ENCODE assay signal across 18 cellular contexts in the genomic region with DNA sequence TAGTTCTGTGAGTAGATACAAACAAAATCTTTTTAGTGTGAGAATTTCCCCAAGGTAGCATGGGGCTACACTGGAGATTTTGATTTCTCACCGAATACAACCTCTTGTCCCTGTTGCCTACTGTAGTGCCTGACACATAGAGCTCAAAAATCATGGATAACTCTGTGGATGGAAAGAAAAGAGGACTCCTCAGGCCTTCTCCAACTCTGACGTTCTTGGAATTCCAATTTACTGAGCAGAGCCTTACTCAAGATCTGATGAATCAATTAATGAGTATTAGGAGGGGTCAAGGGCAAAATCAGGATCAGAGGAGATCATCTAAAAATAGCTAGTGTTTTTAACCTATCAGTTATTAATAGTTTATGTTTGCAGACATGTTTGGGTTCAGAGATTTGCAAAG. TPM values are rescaled to one million over a fixed set of nuclear protein-coding genes. Genes with fewer than 3 reads are reported as not detected.
DNase-seq lines count a peak whose midpoint lies in the region; ATAC-seq and TF ChIP-seq lines count a peak whose summit lies in the region.
"Had no signal": no experiment of that assay in that cellular context is flagged by ENCODE, and none has a peak within 500 bp of the region (broad histone marks: within the 10 kb centered on the region; RNA-seq: fewer than 3 reads in every experiment).

No MANE protein-coding gene starts in this region.

- no peaks in the 10 kb centered on the region for H3K9me2 ChIP-seq in GM23248 (ENCODE audit: insufficient read depth)

- no peaks in the 10 kb centered on the region for H3K27me3 ChIP-seq in GM23248 (replicated peaks; ENCODE audit: insufficient read depth)
- no peaks in the 10 kb centered on the region for H3K27me3 ChIP-seq in Panc1 (ENCODE audit: control insufficient read depth, insufficient read depth, low read length)

- TF ChIP-seq CTCF in Panc1 (IDR thresholded peaks at IDR 0.05) (no peak), foreskin fibroblast (IDR thresholded peaks at IDR 0.05; ENCODE audit: low read depth, low read length) (no peak), GM10266 (IDR thresholded peaks at IDR 0.05; ENCODE audit: control insufficient read depth, insufficient read depth, low read depth, missing control alignments) (no peak)

- H3F3A ChIP-seq in GM23248 (ENCODE audit: insufficient read depth) = peaks cover 10% of the 10 kb centered on the region

- no peak overlapping the region for H3K9ac ChIP-seq in GM23248

- ATAC-seq in Panc1 (no peak), T-helper 17 cell (no peak)
- ATAC-seq: CD8-positive, alpha-beta T cell; HCT116; HepG2 had no signal

- H3K4me3 Mint-ChIP-seq in T-helper 17 cell = no peak overlapping the region
- H3K4me3 Mint-ChIP-seq: CD14-positive monocyte; CD8-positive, alpha-beta T cell had no signal

- H3K27ac ChIP-seq in GM23248 (no peak overlapping the region), Panc1 (ENCODE audit: low read length) (peak overlapping the region; percentile 19; the same call in 1 of the 2 replicates)

- H4K20me1 ChIP-seq in GM23248 (ENCODE audit: insufficient read depth) = no peaks in the 10 kb centered on the region

- peak overlapping the region; percentile 41 for H2AFZ ChIP-seq in GM23248

- no peak overlapping the region for H3K27ac Mint-ChIP-seq in T-helper 17 cell
- H3K27ac Mint-ChIP-seq: CD14-positive monocyte; CD8-positive, alpha-beta T cell had no signal

- H3K4me1 Mint-ChIP-seq in T-helper 17 cell = no peaks in the 10 kb centered on the region

- no peaks in the 10 kb centered on the region for H3K9me3 ChIP-seq in GM23248 (ENCODE audit: low read depth)
- H3K9me3 ChIP-seq in Panc1 (ENCODE audit: control insufficient read depth, insufficient read depth, low read depth, low read length) = peaks cover 11% of the 10 kb centered on the region
- H3K9me3 ChIP-seq in T-helper 17 cell (ENCODE audit: control insufficient read depth, low read length, poor library complexity, severe bottlenecking) = no peaks in the 10 kb centered on the region

- peaks cover 27% of the 10 kb centered on the region for H3K4me1 ChIP-seq in GM23248 (ENCODE audit: insufficient read depth)
- H3K4me1 ChIP-seq in Panc1 (ENCODE audit: control insufficient read depth, insufficient read depth, low read length) = no peaks in the 10 kb centered on the region

- WGBS in GM23248 (ENCODE audit: low coverage in 1 of 2, low lambda C conversion rate in 2 of 2, missing lambda C conversion rate in 2 of 2), 2 experiments = 19 to 22% methylated on average over 2 of the region's 2 CpGs

- H3K27me3 Mint-ChIP-seq in T-helper 17 cell = no peaks in the 10 kb centered on the region

- in situ Hi-C loops in GM23248 (cut with MboI) (no loop called here), Panc1 (cut with HindIII; ENCODE audit: low pct_unique_long_range_greater_than_20kb, low sequenced_read_pairs) (no loop called here)

- H3K79me2 ChIP-seq in GM23248 (ENCODE audit: insufficient read depth) = no peaks in the 10 kb centered on the region

- CTCF ChIA-PET in Panc1 (lab: Charles Lee) = no interaction called here

- H3K36me3 Mint-ChIP-seq in T-helper 17 cell (ENCODE audit: low read depth) = no peaks in the 10 kb centered on the region
- H3K36me3 Mint-ChIP-seq: CD14-positive monocyte; CD8-positive, alpha-beta T cell had no signal

- peak overlapping the region; percentile 4 for H3K4me2 ChIP-seq in GM23248 (ENCODE audit: unreplicated experiment)

- intact Hi-C loops in Panc1 (cut with micrococcal nuclease; ENCODE audit: unreplicated experiment) = loop anchor here (10.0 kb wide), 1 partner anchor 771 kb away; no protein-coding TSS in a partner anchor

- no peaks in the 10 kb centered on the region for H3K36me3 ChIP-seq in GM23248 (ENCODE audit: low read depth)
- no peaks in the 10 kb centered on the region for H3K36me3 ChIP-seq in Panc1 (ENCODE audit: control insufficient read depth, insufficient read depth, low read length)

- BruUV-seq in Panc1 (replicated peaks; lab: Mats Ljungman, UMichigan) = no TSS peak

- DNase-seq in AG20443 (ENCODE audit: low spot score) = peak; percentile 20
- peak; percentile 38 for DNase-seq in GM23248
- no peak for DNase-seq in Panc1 (ENCODE audit: low read depth, low spot score)
- DNase-seq in foreskin fibroblast = peak; percentile 29 to 46
- DNase-seq in T-helper 17 cell = no peak
- DNase-seq in GM10266 (ENCODE audit: extremely low spot score) = no peak
- no peak for DNase-seq in activated gamma-delta T cell (lab: John Stamatoyannopoulos, UW)
- DNase-seq in stimulated activated CD4-positive, alpha-beta T cell treated with anti-CD3 and anti-CD28 coated beads, Interleukin-1b, Interleukin-23, amount 100 ng/mL, for 48 hours = no peak
- DNase-seq: ACHN; CD8-positive, alpha-beta T cell; DND-41 had no signal

- POLR2A ChIA-PET in Panc1 (lab: Charles Lee) = no interaction called here

- no peak overlapping the region for H3K4me3 ChIP-seq in GM23248
- no peak overlapping the region for H3K4me3 ChIP-seq in Panc1 (ENCODE audit: low read depth in 2 of 2, low read length in 2 of 2)
- H3K4me3 ChIP-seq in foreskin fibroblast (ENCODE audit: low read depth in 1 of 2, low read length in 2 of 2) = no peak overlapping the region

RNA-seq across cellular contexts. Expression of gene PYDC2, which starts 46.7 kb away (rescaled TPM):
- not detected in 2 replicates for total RNA-seq in GM23248 (2014; rRNA removed; shearing (Covaris generic))
- polyA plus RNA-seq in GM23248 (2016; fragmentation: Nextera tagmentation; extraction: Ambion mirVana) = not detected in 2 replicates
- total RNA-seq in Panc1 (2021; ENCODE audit: unreplicated experiment) = not detected
- polyA plus RNA-seq in Panc1 (2012; ENCODE audit: insufficient read length) = not detected
- not detected for total RNA-seq in T-helper 17 cell
- total RNA-seq: A172; CD8-positive, alpha-beta T cell; G401; H1; HepG2 had no signal
- polyA plus RNA-seq: BJ, CD14-positive monocyte, H1, HepG2 had no signal

Comparison
In these comparisons a context has a peak if more than half of its experiments do, and no peak if none do; other contexts are left out.
1. DNase-seq: peak in AG20443 (single experiment), GM23248 (single experiment) and foreskin fibroblast (2 of 2); none in Panc1 (single experiment), T-helper 17 cell (0 of 3), GM10266 (single experiment), activated gamma-delta T cell (single experiment) and stimulated activated CD4-positive, alpha-beta T cell treated with anti-CD3 and anti-CD28 coated beads, Interleukin-1b, Interleukin-23, amount 100 ng/mL, for 48 hours (single experiment).